In genomic region chr5:140690941-140691924, GRCh38 we compare ENCODE assay signal across 1 cellular context.
TF ChIP-seq lines count a peak whose summit lies in the region.

Gene HARS1, minus strand, starts transcription at chr5:140691370. Its CDS starts 66 bp downstream, at chr5:140691304.
Gene HARS2, plus strand, starts transcription at chr5:140691455. Its CDS starts 194 bp downstream, at chr5:140691649.

TF ChIP-seq in GM23338, 12 proteins besides CTCF, POLR2A, EP300 and RAD21 (continued from another document):
- TF ChIP-seq, protein P1, sequence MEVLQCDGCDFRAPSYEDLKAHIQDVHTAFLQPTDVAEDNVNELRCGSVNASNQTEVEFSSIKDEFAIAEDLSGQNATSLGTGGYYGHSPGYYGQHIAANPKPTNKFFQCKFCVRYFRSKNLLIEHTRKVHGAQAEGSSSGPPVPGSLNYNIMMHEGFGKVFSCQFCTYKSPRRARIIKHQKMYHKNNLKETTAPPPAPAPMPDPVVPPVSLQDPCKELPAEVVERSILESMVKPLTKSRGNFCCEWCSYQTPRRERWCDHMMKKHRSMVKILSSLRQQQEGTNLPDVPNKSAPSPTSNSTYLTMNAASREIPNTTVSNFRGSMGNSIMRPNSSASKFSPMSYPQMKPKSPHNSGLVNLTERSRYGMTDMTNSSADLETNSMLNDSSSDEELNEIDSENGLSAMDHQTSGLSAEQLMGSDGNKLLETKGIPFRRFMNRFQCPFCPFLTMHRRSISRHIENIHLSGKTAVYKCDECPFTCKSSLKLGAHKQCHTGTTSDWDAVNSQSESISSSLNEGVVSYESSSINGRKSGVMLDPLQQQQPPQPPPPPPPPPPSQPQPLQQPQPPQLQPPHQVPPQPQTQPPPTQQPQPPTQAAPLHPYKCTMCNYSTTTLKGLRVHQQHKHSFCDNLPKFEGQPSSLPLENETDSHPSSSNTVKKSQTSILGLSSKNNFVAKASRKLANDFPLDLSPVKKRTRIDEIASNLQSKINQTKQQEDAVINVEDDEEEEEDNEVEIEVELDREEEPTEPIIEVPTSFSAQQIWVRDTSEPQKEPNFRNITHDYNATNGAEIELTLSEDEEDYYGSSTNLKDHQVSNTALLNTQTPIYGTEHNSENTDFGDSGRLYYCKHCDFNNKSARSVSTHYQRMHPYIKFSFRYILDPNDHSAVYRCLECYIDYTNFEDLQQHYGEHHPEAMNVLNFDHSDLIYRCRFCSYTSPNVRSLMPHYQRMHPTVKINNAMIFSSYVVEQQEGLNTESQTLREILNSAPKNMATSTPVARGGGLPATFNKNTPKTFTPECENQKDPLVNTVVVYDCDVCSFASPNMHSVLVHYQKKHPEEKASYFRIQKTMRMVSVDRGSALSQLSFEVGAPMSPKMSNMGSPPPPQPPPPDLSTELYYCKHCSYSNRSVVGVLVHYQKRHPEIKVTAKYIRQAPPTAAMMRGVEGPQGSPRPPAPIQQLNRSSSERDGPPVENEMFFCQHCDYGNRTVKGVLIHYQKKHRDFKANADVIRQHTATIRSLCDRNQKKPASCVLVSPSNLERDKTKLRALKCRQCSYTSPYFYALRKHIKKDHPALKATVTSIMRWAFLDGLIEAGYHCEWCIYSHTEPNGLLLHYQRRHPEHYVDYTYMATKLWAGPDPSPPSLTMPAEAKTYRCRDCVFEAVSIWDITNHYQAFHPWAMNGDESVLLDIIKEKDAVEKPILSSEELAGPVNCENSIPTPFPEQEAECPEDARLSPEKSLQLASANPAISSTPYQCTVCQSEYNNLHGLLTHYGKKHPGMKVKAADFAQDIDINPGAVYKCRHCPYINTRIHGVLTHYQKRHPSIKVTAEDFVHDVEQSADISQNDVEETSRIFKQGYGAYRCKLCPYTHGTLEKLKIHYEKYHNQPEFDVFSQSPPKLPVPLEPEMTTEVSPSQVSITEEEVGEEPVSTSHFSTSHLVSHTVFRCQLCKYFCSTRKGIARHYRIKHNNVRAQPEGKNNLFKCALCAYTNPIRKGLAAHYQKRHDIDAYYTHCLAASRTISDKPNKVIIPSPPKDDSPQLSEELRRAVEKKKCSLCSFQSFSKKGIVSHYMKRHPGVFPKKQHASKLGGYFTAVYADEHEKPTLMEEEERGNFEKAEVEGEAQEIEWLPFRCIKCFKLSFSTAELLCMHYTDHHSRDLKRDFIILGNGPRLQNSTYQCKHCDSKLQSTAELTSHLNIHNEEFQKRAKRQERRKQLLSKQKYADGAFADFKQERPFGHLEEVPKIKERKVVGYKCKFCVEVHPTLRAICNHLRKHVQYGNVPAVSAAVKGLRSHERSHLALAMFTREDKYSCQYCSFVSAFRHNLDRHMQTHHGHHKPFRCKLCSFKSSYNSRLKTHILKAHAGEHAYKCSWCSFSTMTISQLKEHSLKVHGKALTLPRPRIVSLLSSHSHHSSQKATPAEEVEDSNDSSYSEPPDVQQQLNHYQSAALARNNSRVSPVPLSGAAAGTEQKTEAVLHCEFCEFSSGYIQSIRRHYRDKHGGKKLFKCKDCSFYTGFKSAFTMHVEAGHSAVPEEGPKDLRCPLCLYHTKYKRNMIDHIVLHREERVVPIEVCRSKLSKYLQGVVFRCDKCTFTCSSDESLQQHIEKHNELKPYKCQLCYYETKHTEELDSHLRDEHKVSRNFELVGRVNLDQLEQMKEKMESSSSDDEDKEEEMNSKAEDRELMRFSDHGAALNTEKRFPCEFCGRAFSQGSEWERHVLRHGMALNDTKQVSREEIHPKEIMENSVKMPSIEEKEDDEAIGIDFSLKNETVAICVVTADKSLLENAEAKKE (CRISPR knock-in tag; IDR thresholded peaks at IDR 0.05), result no peak
- no peak for TF ChIP-seq ZNF114 (CRISPR knock-in tag; IDR thresholded peaks at IDR 0.05)
- no peak for TF ChIP-seq EZH2phosphoT487 (IDR thresholded peaks at IDR 0.05; ENCODE audit: unreplicated experiment)
- no peak for TF ChIP-seq JUNB (IDR thresholded peaks at IDR 0.05; ENCODE audit: unreplicated experiment)
- TF ChIP-seq NANOG (IDR thresholded peaks at IDR 0.05; ENCODE audit: borderline replicate concordance), result no peak
- TF ChIP-seq EZH2 (IDR thresholded peaks at IDR 0.05; ENCODE audit: low read depth, unreplicated experiment), result no peak
- TF ChIP-seq ZNF331 (CRISPR knock-in tag; IDR thresholded peaks at IDR 0.05; ENCODE audit: low read depth), result no peak
- TF ChIP-seq POLR2AphosphoS5 (IDR thresholded peaks at IDR 0.05; ENCODE audit: low read depth), result peak; percentile 96
